Comparison of ENCODE assay signal across 10 cellular contexts in genomic region chrX:109952985-109953905, GRCh38. TPM values are rescaled to one million over a fixed set of nuclear protein-coding genes. Genes with fewer than 3 reads are reported as not detected.
DNase-seq lines count a peak whose midpoint lies in the region; ATAC-seq and TF ChIP-seq lines count a peak whose summit lies in the region.
"Had no signal": no experiment of that assay in that cellular context is flagged by ENCODE, and none has a peak within 500 bp of the region (broad histone marks: within the 10 kb centered on the region; RNA-seq: fewer than 3 reads in every experiment).

No MANE protein-coding gene starts in this region.

- TF ChIP-seq CTCF in gastroesophageal sphincter (IDR thresholded peaks at IDR 0.05), result no peak

- H3K4me3 ChIP-seq in gastroesophageal sphincter, result no peak overlapping the region

- 71% methylated on average over 3 of the region's 4 CpGs; no CpG with 5 or more reads in 1 of the 2 donors for WGBS in gastroesophageal sphincter (ENCODE audit: low coverage in 1 of 2), 2 donors

- DNase-seq in left ventricle myocardium superior (no peak), H4 (ENCODE audit: low spot score) (no peak), NCI-H446 treated with DMSO at 0.1 percent for 48 hours (lab: John Stamatoyannopoulos, UW) (no peak)
- DNase-seq: DMS79 treated with DMSO at 0.1 percent for 48 hours had no signal

- H3K4me1 ChIP-seq in gastroesophageal sphincter, result no peaks in the 10 kb centered on the region

- TF ChIP-seq EP300 in gastroesophageal sphincter (IDR thresholded peaks at IDR 0.05), result no peak

- H3K27me3 ChIP-seq in gastroesophageal sphincter, result no peaks in the 10 kb centered on the region

- ATAC-seq in GM18873 (IDR thresholded peaks at IDR 0.05; ENCODE audit: low FRiP score, unreplicated experiment), result peak; percentile 79
- peak; percentile 78 for ATAC-seq in GM21737 (IDR thresholded peaks at IDR 0.05; ENCODE audit: unreplicated experiment)
- ATAC-seq in HG03558 (IDR thresholded peaks at IDR 0.05; ENCODE audit: extremely low read depth, unreplicated experiment), result peak; percentile 85
- peak; percentile 24 for ATAC-seq in left ventricle myocardium superior
- no peak for ATAC-seq in HG02970 (IDR thresholded peaks at IDR 0.05; ENCODE audit: low FRiP score, unreplicated experiment)
- ATAC-seq in gastroesophageal sphincter, result no peak
- ATAC-seq: activated T-helper 17 cell treated with anti-CD3 and anti-CD28 coated beads, Interleukin-2, amount 50 U/mL, for 72 hours had no signal

- no peak overlapping the region for H3K27ac ChIP-seq in gastroesophageal sphincter

- TF ChIP-seq POLR2A in gastroesophageal sphincter (IDR thresholded peaks at IDR 0.05), result no peak

- H3K36me3 ChIP-seq in gastroesophageal sphincter, result no peaks in the 10 kb centered on the region

- intact Hi-C loops in left ventricle myocardium superior (cut with micrococcal nuclease), result no loop called here

- no peaks in the 10 kb centered on the region for H3K9me3 ChIP-seq in gastroesophageal sphincter

RNA-seq across cellular contexts. Expression of gene TMEM164, which starts 49.7 kb away (rescaled TPM):
- total RNA-seq in left ventricle myocardium superior, result 60.4 TPM
- total RNA-seq in H4 (2014; rRNA removed; shearing (Covaris generic)), result 13.5 and 17.4 TPM in 2 replicates
- total RNA-seq in gastroesophageal sphincter, result 10 to 100 TPM in 3 of 4 donors, 1 to 10 TPM in 1; 7.8 to 12.9 (median 11.7) TPM

Comparison
In these comparisons a context has a peak if more than half of its experiments do, and no peak if none do; other contexts are left out.
1. ATAC-seq: peak in GM18873 (single experiment), GM21737 (single experiment), HG03558 (single experiment) and left ventricle myocardium superior (single experiment); none in HG02970 (single experiment) and gastroesophageal sphincter (single experiment).